In the genomic region with DNA sequence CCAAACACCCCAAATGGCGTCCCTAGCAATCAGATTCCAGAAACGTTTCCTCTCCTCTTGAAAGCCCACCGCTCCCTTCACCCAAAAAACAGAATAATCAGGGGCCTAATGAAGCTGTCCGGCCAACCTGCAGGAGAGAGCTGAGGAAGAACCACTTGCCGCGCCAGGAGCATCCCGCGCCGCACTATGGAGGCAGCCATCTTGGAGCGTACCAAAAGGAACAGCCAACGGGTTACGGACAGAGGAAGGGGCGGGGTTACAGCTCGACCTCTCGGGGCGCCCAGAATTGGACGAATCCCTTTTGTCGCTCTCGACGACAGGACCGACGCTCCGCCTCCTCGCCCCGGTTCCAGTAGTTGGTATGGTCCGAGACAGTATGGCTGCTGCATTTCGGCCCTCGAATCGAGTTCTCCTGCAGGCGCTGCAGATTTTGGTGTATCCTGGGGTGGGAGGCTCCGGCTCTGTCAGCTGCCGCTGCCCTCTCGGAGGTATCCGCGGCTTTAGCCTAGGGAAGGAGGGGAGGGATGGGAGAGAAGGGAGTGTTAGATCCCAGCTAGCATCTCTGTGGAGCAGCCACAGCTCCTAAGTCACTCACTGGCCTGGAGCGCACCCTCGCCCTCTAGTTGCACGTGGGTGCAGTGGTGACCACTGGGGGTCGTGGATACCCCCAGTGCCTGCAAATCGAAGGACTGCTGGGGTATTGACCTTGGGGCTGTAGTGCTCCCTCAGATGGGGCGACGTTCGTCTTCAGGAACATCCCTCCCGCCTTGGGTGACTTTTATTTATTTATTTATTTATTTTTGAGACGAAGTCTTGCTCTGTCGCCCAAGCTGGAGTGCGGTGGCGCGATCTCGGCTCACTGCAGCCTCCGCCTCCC, we compare ENCODE assay signal across 1 cellular context.
TF ChIP-seq lines count a peak whose summit lies in the region.

A gene (minus strand): TSS at position 219 of the 877 bp plus-strand sequence. CDS start 19 bp downstream, at position 200.
A gene with protein sequence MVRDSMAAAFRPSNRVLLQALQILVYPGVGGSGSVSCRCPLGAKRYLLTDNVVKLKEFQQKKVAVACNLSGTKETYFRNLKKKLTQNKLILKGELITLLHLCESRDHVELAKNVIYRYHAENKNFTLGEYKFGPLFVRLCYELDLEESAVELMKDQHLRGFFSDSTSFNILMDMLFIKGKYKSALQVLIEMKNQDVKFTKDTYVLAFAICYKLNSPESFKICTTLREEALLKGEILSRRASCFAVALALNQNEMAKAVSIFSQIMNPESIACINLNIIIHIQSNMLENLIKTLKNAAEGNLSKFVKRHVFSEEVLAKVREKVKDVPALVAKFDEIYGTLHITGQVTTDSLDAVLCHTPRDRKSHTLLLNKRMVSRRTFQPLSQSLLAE (plus strand): TSS at position 352 of the 877 bp plus-strand sequence. CDS start 10 bp downstream, at position 362.

TF ChIP-seq in HepG2, 621 proteins besides CTCF, POLR2A, EP300 and RAD21 (continued from another document and continues in another):
- TF ChIP-seq ZNF747 (CRISPR knock-in tag; IDR thresholded peaks at IDR 0.05; ENCODE audit: borderline replicate concordance), result 0 out of 2 replicates have a peak, but pooled peaks have one; percentile 19
- no peak for TF ChIP-seq NFIC (IDR thresholded peaks at IDR 0.05; ENCODE audit: low read length)
- TF ChIP-seq MED13 (CRISPR knock-in tag; IDR thresholded peaks at IDR 0.05), result 0 out of 2 replicates have a peak, but pooled peaks have one; percentile 12
- peak; percentile 93 for TF ChIP-seq POGZ (CRISPR knock-in tag; IDR thresholded peaks at IDR 0.05)
- peak; percentile 70 for TF ChIP-seq ZNF501 (CRISPR knock-in tag; IDR thresholded peaks at IDR 0.05)
- TF ChIP-seq, protein P1, sequence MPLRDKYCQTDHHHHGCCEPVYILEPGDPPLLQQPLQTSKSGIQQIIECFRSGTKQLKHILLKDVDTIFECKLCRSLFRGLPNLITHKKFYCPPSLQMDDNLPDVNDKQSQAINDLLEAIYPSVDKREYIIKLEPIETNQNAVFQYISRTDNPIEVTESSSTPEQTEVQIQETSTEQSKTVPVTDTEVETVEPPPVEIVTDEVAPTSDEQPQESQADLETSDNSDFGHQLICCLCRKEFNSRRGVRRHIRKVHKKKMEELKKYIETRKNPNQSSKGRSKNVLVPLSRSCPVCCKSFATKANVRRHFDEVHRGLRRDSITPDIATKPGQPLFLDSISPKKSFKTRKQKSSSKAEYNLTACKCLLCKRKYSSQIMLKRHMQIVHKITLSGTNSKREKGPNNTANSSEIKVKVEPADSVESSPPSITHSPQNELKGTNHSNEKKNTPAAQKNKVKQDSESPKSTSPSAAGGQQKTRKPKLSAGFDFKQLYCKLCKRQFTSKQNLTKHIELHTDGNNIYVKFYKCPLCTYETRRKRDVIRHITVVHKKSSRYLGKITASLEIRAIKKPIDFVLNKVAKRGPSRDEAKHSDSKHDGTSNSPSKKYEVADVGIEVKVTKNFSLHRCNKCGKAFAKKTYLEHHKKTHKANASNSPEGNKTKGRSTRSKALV (CRISPR knock-in tag; IDR thresholded peaks at IDR 0.05), result 0 out of 2 replicates have a peak, but pooled peaks have one; percentile 55
- peak; percentile 89 for TF ChIP-seq DR1 (CRISPR knock-in tag; IDR thresholded peaks at IDR 0.05)
- TF ChIP-seq, protein P2, sequence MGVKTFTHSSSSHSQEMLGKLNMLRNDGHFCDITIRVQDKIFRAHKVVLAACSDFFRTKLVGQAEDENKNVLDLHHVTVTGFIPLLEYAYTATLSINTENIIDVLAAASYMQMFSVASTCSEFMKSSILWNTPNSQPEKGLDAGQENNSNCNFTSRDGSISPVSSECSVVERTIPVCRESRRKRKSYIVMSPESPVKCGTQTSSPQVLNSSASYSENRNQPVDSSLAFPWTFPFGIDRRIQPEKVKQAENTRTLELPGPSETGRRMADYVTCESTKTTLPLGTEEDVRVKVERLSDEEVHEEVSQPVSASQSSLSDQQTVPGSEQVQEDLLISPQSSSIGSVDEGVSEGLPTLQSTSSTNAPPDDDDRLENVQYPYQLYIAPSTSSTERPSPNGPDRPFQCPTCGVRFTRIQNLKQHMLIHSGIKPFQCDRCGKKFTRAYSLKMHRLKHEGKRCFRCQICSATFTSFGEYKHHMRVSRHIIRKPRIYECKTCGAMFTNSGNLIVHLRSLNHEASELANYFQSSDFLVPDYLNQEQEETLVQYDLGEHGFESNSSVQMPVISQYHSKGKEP (CRISPR knock-in tag; IDR thresholded peaks at IDR 0.05), result no peak
- TF ChIP-seq ZKSCAN1 (IDR thresholded peaks at IDR 0.05; ENCODE audit: low read length), result no peak
- TF ChIP-seq RNF2 (conservative IDR thresholded peaks at IDR 0.05; ENCODE audit: low read depth), result peak; percentile 84
- TF ChIP-seq ZNF263 (CRISPR knock-in tag; IDR thresholded peaks at IDR 0.05), result peak; percentile 68
- no peak for TF ChIP-seq SETDB1 (CRISPR knock-in tag; IDR thresholded peaks at IDR 0.05; ENCODE audit: borderline replicate concordance)
- TF ChIP-seq ZNF343 (CRISPR knock-in tag; IDR thresholded peaks at IDR 0.05), result 0 out of 2 replicates have a peak, but pooled peaks have one; percentile 52
- TF ChIP-seq, protein P3, sequence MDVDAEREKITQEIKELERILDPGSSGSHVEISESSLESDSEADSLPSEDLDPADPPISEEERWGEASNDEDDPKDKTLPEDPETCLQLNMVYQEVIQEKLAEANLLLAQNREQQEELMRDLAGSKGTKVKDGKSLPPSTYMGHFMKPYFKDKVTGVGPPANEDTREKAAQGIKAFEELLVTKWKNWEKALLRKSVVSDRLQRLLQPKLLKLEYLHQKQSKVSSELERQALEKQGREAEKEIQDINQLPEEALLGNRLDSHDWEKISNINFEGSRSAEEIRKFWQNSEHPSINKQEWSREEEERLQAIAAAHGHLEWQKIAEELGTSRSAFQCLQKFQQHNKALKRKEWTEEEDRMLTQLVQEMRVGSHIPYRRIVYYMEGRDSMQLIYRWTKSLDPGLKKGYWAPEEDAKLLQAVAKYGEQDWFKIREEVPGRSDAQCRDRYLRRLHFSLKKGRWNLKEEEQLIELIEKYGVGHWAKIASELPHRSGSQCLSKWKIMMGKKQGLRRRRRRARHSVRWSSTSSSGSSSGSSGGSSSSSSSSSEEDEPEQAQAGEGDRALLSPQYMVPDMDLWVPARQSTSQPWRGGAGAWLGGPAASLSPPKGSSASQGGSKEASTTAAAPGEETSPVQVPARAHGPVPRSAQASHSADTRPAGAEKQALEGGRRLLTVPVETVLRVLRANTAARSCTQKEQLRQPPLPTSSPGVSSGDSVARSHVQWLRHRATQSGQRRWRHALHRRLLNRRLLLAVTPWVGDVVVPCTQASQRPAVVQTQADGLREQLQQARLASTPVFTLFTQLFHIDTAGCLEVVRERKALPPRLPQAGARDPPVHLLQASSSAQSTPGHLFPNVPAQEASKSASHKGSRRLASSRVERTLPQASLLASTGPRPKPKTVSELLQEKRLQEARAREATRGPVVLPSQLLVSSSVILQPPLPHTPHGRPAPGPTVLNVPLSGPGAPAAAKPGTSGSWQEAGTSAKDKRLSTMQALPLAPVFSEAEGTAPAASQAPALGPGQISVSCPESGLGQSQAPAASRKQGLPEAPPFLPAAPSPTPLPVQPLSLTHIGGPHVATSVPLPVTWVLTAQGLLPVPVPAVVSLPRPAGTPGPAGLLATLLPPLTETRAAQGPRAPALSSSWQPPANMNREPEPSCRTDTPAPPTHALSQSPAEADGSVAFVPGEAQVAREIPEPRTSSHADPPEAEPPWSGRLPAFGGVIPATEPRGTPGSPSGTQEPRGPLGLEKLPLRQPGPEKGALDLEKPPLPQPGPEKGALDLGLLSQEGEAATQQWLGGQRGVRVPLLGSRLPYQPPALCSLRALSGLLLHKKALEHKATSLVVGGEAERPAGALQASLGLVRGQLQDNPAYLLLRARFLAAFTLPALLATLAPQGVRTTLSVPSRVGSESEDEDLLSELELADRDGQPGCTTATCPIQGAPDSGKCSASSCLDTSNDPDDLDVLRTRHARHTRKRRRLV (CRISPR knock-in tag; IDR thresholded peaks at IDR 0.05), result 0 out of 2 replicates have a peak, but pooled peaks have one; percentile 36
- TF ChIP-seq, protein P4, sequence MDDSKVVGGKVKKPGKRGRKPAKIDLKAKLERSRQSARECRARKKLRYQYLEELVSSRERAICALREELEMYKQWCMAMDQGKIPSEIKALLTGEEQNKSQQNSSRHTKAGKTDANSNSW (CRISPR knock-in tag; IDR thresholded peaks at IDR 0.05; ENCODE audit: borderline replicate concordance), result peak; percentile 76; the same call in 1 of the 2 replicates
- no peak for TF ChIP-seq CHCHD3 (CRISPR knock-in tag; IDR thresholded peaks at IDR 0.05)
- TF ChIP-seq IKZF4 (CRISPR knock-in tag; IDR thresholded peaks at IDR 0.05; ENCODE audit: borderline replicate concordance, low read depth, not compliant biosample characterization), result peak; percentile 57
- no peak; the same call in 1 of the 2 replicates for TF ChIP-seq MIER2 (CRISPR knock-in tag; IDR thresholded peaks at IDR 0.05)
- TF ChIP-seq ERF (CRISPR knock-in tag; IDR thresholded peaks at IDR 0.05), result peak; percentile 72; the same call in 1 of the 2 replicates
- no peak for TF ChIP-seq FOXA3 (CRISPR knock-in tag; IDR thresholded peaks at IDR 0.05)
- peak; percentile 88 for TF ChIP-seq XRCC5 (optimal IDR thresholded peaks at IDR 0.05; ENCODE audit: low read length)
- no peak for TF ChIP-seq EZH2 (conservative IDR thresholded peaks at IDR 0.05; ENCODE audit: low read depth, low read length)
- TF ChIP-seq GLI4 (CRISPR knock-in tag; IDR thresholded peaks at IDR 0.05; ENCODE audit: borderline replicate concordance), result no peak; the same call in 1 of the 2 replicates
- no peak for TF ChIP-seq SNAI1 (CRISPR knock-in tag; IDR thresholded peaks at IDR 0.05; ENCODE audit: borderline replicate concordance)
- TF ChIP-seq, protein P5, sequence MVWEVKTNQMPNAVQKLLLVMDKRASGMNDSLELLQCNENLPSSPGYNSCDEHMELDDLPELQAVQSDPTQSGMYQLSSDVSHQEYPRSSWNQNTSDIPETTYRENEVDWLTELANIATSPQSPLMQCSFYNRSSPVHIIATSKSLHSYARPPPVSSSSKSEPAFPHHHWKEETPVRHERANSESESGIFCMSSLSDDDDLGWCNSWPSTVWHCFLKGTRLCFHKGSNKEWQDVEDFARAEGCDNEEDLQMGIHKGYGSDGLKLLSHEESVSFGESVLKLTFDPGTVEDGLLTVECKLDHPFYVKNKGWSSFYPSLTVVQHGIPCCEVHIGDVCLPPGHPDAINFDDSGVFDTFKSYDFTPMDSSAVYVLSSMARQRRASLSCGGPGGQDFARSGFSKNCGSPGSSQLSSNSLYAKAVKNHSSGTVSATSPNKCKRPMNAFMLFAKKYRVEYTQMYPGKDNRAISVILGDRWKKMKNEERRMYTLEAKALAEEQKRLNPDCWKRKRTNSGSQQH (CRISPR knock-in tag; IDR thresholded peaks at IDR 0.05; ENCODE audit: low read depth), result no peak
- 0 out of 2 replicates have a peak, but pooled peaks have one; percentile 60 for TF ChIP-seq ZNF296 (CRISPR knock-in tag; conservative IDR thresholded peaks at IDR 0.05)
- TF ChIP-seq, protein P6, sequence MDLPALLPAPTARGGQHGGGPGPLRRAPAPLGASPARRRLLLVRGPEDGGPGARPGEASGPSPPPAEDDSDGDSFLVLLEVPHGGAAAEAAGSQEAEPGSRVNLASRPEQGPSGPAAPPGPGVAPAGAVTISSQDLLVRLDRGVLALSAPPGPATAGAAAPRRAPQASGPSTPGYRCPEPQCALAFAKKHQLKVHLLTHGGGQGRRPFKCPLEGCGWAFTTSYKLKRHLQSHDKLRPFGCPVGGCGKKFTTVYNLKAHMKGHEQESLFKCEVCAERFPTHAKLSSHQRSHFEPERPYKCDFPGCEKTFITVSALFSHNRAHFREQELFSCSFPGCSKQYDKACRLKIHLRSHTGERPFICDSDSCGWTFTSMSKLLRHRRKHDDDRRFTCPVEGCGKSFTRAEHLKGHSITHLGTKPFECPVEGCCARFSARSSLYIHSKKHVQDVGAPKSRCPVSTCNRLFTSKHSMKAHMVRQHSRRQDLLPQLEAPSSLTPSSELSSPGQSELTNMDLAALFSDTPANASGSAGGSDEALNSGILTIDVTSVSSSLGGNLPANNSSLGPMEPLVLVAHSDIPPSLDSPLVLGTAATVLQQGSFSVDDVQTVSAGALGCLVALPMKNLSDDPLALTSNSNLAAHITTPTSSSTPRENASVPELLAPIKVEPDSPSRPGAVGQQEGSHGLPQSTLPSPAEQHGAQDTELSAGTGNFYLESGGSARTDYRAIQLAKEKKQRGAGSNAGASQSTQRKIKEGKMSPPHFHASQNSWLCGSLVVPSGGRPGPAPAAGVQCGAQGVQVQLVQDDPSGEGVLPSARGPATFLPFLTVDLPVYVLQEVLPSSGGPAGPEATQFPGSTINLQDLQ (CRISPR knock-in tag; IDR thresholded peaks at IDR 0.05), result 0 out of 2 replicates have a peak, but pooled peaks have one; percentile 24
- TF ChIP-seq MZF1 (CRISPR knock-in tag; IDR thresholded peaks at IDR 0.05; ENCODE audit: borderline replicate concordance), result no peak
- TF ChIP-seq CREB1 (IDR thresholded peaks at IDR 0.05), result peak; percentile 87
- peak; percentile 88 for TF ChIP-seq CREB1 (CRISPR knock-in tag; IDR thresholded peaks at IDR 0.05)
- TF ChIP-seq ZBTB7A (CRISPR knock-in tag; IDR thresholded peaks at IDR 0.05), result peak; percentile 97
- TF ChIP-seq, protein P7, sequence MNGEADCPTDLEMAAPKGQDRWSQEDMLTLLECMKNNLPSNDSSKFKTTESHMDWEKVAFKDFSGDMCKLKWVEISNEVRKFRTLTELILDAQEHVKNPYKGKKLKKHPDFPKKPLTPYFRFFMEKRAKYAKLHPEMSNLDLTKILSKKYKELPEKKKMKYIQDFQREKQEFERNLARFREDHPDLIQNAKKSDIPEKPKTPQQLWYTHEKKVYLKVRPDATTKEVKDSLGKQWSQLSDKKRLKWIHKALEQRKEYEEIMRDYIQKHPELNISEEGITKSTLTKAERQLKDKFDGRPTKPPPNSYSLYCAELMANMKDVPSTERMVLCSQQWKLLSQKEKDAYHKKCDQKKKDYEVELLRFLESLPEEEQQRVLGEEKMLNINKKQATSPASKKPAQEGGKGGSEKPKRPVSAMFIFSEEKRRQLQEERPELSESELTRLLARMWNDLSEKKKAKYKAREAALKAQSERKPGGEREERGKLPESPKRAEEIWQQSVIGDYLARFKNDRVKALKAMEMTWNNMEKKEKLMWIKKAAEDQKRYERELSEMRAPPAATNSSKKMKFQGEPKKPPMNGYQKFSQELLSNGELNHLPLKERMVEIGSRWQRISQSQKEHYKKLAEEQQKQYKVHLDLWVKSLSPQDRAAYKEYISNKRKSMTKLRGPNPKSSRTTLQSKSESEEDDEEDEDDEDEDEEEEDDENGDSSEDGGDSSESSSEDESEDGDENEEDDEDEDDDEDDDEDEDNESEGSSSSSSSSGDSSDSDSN (CRISPR knock-in tag; IDR thresholded peaks at IDR 0.05), result peak; percentile 59
- no peak for TF ChIP-seq MYNN (CRISPR knock-in tag; IDR thresholded peaks at IDR 0.05; ENCODE audit: low read depth)
- no peak for TF ChIP-seq NR1H2 (CRISPR knock-in tag; IDR thresholded peaks at IDR 0.05; ENCODE audit: borderline replicate concordance, low read depth)
- no peak for TF ChIP-seq ZNF879 (CRISPR knock-in tag; IDR thresholded peaks at IDR 0.05)
- TF ChIP-seq ZNF672 (CRISPR knock-in tag; IDR thresholded peaks at IDR 0.05), result no peak
- peak; percentile 24 for TF ChIP-seq AGO2 (optimal IDR thresholded peaks at IDR 0.05; ENCODE audit: low read depth, low read length)
- no peak for TF ChIP-seq MTF2 (CRISPR knock-in tag; IDR thresholded peaks at IDR 0.05; ENCODE audit: borderline replicate concordance)
- TF ChIP-seq CBX1 (IDR thresholded peaks at IDR 0.05; ENCODE audit: low read depth), result peak; percentile 61
- no peak for TF ChIP-seq ZNF20 (CRISPR knock-in tag; IDR thresholded peaks at IDR 0.05)
- TF ChIP-seq ZC3H13 (CRISPR knock-in tag; IDR thresholded peaks at IDR 0.05), result no peak
- no peak for TF ChIP-seq ZSCAN30 (CRISPR knock-in tag; IDR thresholded peaks at IDR 0.05)
- TF ChIP-seq ZNF703 (CRISPR knock-in tag; IDR thresholded peaks at IDR 0.05; ENCODE audit: borderline replicate concordance), result no peak
- peak; percentile 50; the same call in 1 of the 2 replicates for TF ChIP-seq ATF7-NPFF (CRISPR knock-in tag; IDR thresholded peaks at IDR 0.05; ENCODE audit: low read depth)
